1 cellular context compared by ENCODE assay signal in genomic region chr15:74937602-74938371, GRCh38.
TF ChIP-seq lines count a peak whose summit lies in the region.

Gene COX5A, minus strand, starts transcription at chr15:74938073. Its CDS starts 59 bp downstream, at chr15:74938014.

TF ChIP-seq in K562, 482 proteins besides CTCF, POLR2A, EP300 and RAD21 (continued from another document):
- TF ChIP-seq, protein P1, sequence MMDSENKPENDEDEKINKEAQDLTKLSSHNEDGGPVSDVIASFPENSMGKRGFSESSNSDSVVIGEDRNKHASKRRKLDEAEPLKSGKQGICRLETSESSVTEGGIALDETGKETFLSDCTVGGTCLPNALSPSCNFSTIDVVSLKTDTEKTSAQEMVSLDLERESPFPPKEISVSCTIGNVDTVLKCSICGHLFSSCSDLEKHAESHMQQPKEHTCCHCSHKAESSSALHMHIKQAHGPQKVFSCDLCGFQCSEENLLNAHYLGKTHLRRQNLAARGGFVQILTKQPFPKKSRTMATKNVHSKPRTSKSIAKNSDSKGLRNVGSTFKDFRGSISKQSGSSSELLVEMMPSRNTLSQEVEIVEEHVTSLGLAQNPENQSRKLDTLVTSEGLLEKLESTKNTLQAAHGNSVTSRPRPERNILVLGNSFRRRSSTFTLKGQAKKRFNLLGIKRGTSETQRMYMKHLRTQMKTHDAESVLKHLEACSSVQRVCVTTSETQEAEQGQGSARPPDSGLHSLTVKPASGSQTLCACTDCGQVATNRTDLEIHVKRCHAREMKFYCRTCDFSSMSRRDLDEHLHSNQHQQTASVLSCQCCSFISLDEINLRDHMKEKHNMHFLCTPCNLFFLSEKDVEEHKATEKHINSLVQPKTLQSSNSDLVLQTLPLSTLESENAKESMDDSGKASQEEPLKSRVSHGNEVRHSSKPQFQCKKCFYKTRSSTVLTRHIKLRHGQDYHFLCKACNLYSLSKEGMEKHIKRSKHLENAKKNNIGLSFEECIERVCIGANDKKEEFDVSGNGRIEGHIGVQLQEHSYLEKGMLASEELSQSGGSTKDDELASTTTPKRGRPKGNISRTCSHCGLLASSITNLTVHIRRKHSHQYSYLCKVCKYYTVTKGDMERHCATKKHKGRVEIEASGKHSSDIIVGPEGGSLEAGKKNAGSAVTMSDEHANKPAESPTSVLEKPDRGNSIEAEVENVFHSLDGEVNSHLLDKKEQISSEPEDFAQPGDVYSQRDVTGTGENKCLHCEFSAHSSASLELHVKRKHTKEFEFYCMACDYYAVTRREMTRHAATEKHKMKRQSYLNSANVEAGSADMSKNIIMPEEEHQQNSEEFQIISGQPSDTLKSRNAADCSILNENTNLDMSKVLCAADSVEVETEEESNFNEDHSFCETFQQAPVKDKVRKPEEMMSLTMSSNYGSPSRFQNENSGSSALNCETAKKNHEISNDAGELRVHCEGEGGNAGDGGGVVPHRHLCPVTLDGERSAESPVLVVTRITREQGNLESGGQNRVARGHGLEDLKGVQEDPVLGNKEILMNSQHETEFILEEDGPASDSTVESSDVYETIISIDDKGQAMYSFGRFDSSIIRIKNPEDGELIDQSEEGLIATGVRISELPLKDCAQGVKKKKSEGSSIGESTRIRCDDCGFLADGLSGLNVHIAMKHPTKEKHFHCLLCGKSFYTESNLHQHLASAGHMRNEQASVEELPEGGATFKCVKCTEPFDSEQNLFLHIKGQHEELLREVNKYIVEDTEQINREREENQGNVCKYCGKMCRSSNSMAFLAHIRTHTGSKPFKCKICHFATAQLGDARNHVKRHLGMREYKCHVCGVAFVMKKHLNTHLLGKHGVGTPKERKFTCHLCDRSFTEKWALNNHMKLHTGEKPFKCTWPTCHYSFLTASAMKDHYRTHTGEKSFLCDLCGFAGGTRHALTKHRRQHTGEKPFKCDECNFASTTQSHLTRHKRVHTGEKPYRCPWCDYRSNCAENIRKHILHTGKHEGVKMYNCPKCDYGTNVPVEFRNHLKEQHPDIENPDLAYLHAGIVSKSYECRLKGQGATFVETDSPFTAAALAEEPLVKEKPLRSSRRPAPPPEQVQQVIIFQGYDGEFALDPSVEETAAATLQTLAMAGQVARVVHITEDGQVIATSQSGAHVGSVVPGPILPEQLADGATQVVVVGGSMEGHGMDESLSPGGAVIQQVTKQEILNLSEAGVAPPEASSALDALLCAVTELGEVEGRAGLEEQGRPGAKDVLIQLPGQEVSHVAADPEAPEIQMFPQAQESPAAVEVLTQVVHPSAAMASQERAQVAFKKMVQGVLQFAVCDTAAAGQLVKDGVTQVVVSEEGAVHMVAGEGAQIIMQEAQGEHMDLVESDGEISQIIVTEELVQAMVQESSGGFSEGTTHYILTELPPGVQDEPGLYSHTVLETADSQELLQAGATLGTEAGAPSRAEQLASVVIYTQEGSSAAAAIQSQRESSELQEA (IDR thresholded peaks at IDR 0.05; ENCODE audit: low read depth), result peak; percentile 92
- TF ChIP-seq YY1 (IDR thresholded peaks at IDR 0.05; ENCODE audit: borderline replicate concordance in 1 of 3, control insufficient read depth in 1 of 3, extremely low read depth in 1 of 3, insufficient read depth in 3 of 3, insufficient read length in 1 of 3, insufficient replicate concordance in 2 of 3, low read depth in 1 of 3, low read length in 2 of 3) (peak; percentile 45 to 86 (median 82)), LCOR (CRISPR knock-in tag; IDR thresholded peaks at IDR 0.05) (peak; percentile 80), PREB (CRISPR knock-in tag; IDR thresholded peaks at IDR 0.05) (peak; percentile 85; the same call in 1 of the 2 replicates), ERF (CRISPR knock-in tag; IDR thresholded peaks at IDR 0.05) (no peak), SREBF2 (CRISPR knock-in tag; IDR thresholded peaks at IDR 0.05) (no peak), TOE1 (IDR thresholded peaks at IDR 0.05; ENCODE audit: borderline replicate concordance) (peak; percentile 87), TOE1 (CRISPR knock-in tag; IDR thresholded peaks at IDR 0.05; ENCODE audit: borderline replicate concordance, low read depth) (peak; percentile 81; the same call in 1 of the 2 replicates), SOX6 (IDR thresholded peaks at IDR 0.05) (peak; percentile 62; the same call in 1 of the 2 replicates), ZNF740 (CRISPR knock-in tag; IDR thresholded peaks at IDR 0.05) (peak; percentile 11; the same call in 1 of the 2 replicates), ZNF740 (tag; IDR thresholded peaks at IDR 0.05) (no peak), ZFP1 (CRISPR knock-in tag; IDR thresholded peaks at IDR 0.05) (no peak), SAFB (IDR thresholded peaks at IDR 0.05; ENCODE audit: borderline replicate concordance, low read depth, low read length) (no peak; the same call in 1 of the 2 replicates), SREBF1 (IDR thresholded peaks at IDR 0.05; ENCODE audit: borderline replicate concordance, low read depth, low read length) (peak; percentile 68; the same call in 1 of the 2 replicates), MTA1 (IDR thresholded peaks at IDR 0.05; ENCODE audit: borderline replicate concordance) (peak; percentile 92), RBM22 (IDR thresholded peaks at IDR 0.05; ENCODE audit: low read depth, low read length, poor library complexity, severe bottlenecking) (peak; percentile 85), MCM5 (IDR thresholded peaks at IDR 0.05; ENCODE audit: low read depth) (no peak), USF1 (CRISPR knock-in tag; IDR thresholded peaks at IDR 0.05) (peak; percentile 92), STAG1 (CRISPR knock-in tag; IDR thresholded peaks at IDR 0.05; ENCODE audit: borderline replicate concordance) (no peak), PYGO2 (tag; IDR thresholded peaks at IDR 0.05) (no peak), ZNF717 (CRISPR knock-in tag; IDR thresholded peaks at IDR 0.05) (no peak), FOS (IDR thresholded peaks at IDR 0.05; ENCODE audit: extremely low read depth, insufficient read length) (no peak), ZZZ3 (IDR thresholded peaks at IDR 0.05) (no peak), GTF2A2 (tag; IDR thresholded peaks at IDR 0.05) (no peak), SMARCC2 (IDR thresholded peaks at IDR 0.05; ENCODE audit: low read depth) (no peak), ZNF224 (CRISPR knock-in tag; IDR thresholded peaks at IDR 0.05) (no peak)
- TF ChIP-seq, protein P2, sequence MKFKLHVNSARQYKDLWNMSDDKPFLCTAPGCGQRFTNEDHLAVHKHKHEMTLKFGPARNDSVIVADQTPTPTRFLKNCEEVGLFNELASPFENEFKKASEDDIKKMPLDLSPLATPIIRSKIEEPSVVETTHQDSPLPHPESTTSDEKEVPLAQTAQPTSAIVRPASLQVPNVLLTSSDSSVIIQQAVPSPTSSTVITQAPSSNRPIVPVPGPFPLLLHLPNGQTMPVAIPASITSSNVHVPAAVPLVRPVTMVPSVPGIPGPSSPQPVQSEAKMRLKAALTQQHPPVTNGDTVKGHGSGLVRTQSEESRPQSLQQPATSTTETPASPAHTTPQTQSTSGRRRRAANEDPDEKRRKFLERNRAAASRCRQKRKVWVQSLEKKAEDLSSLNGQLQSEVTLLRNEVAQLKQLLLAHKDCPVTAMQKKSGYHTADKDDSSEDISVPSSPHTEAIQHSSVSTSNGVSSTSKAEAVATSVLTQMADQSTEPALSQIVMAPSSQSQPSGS (CRISPR knock-in tag; IDR thresholded peaks at IDR 0.05), result no peak
- TF ChIP-seq, protein P3, sequence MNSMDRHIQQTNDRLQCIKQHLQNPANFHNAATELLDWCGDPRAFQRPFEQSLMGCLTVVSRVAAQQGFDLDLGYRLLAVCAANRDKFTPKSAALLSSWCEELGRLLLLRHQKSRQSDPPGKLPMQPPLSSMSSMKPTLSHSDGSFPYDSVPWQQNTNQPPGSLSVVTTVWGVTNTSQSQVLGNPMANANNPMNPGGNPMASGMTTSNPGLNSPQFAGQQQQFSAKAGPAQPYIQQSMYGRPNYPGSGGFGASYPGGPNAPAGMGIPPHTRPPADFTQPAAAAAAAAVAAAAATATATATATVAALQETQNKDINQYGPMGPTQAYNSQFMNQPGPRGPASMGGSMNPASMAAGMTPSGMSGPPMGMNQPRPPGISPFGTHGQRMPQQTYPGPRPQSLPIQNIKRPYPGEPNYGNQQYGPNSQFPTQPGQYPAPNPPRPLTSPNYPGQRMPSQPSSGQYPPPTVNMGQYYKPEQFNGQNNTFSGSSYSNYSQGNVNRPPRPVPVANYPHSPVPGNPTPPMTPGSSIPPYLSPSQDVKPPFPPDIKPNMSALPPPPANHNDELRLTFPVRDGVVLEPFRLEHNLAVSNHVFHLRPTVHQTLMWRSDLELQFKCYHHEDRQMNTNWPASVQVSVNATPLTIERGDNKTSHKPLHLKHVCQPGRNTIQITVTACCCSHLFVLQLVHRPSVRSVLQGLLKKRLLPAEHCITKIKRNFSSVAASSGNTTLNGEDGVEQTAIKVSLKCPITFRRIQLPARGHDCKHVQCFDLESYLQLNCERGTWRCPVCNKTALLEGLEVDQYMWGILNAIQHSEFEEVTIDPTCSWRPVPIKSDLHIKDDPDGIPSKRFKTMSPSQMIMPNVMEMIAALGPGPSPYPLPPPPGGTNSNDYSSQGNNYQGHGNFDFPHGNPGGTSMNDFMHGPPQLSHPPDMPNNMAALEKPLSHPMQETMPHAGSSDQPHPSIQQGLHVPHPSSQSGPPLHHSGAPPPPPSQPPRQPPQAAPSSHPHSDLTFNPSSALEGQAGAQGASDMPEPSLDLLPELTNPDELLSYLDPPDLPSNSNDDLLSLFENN (IDR thresholded peaks at IDR 0.05; ENCODE audit: low read depth in 2 of 2, low read length in 2 of 2), result peak in 1 of 2 experiments; percentile 48; a peak in 1 of 4 replicates
- TF ChIP-seq, protein P4, sequence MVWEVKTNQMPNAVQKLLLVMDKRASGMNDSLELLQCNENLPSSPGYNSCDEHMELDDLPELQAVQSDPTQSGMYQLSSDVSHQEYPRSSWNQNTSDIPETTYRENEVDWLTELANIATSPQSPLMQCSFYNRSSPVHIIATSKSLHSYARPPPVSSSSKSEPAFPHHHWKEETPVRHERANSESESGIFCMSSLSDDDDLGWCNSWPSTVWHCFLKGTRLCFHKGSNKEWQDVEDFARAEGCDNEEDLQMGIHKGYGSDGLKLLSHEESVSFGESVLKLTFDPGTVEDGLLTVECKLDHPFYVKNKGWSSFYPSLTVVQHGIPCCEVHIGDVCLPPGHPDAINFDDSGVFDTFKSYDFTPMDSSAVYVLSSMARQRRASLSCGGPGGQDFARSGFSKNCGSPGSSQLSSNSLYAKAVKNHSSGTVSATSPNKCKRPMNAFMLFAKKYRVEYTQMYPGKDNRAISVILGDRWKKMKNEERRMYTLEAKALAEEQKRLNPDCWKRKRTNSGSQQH (CRISPR knock-in tag; IDR thresholded peaks at IDR 0.05), result no peak
- TF ChIP-seq, protein P5, sequence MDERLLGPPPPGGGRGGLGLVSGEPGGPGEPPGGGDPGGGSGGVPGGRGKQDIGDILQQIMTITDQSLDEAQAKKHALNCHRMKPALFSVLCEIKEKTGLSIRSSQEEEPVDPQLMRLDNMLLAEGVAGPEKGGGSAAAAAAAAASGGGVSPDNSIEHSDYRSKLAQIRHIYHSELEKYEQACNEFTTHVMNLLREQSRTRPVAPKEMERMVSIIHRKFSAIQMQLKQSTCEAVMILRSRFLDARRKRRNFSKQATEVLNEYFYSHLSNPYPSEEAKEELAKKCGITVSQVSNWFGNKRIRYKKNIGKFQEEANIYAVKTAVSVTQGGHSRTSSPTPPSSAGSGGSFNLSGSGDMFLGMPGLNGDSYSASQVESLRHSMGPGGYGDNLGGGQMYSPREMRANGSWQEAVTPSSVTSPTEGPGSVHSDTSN (CRISPR knock-in tag; IDR thresholded peaks at IDR 0.05; ENCODE audit: low read depth), result no peak
- TF ChIP-seq, protein P5 (tag; conservative IDR thresholded peaks at IDR 0.05; ENCODE audit: low read depth), result no peak; the same call in 1 of the 2 replicates
TF ChIP-seq in K562: peak in this region for 148.
